ENCODE assay signal across 8 cellular contexts in genomic region chr10:13712799-13713581, GRCh38.
A peak's percentile ranks its signal among the peaks of the same experiment; 100 is the strongest.
DNase-seq lines count a peak whose midpoint lies in the region; ATAC-seq and TF ChIP-seq lines count a peak whose summit lies in the region.

No MANE protein-coding gene starts in this region.

- peaks cover 63% of the 10 kb centered on the region for H3K4me1 Mint-ChIP-seq in neural progenitor cell
- peaks cover 5 to 15% (median 7%) of the 10 kb centered on the region in 4 donors for H3K4me1 Mint-ChIP-seq in CD4-positive, alpha-beta memory T cell

- no peak overlapping the region for H3K4me3 Mint-ChIP-seq in neural progenitor cell
- no peak overlapping the region for H3K4me3 Mint-ChIP-seq in CD4-positive, alpha-beta memory T cell

- no peaks in the 10 kb centered on the region for H4K20me1 ChIP-seq in neural progenitor cell (ENCODE audit: low read depth)

- DNase-seq in EL (peak; percentile 99), SJCRH30 (peak; percentile 42 to 60), neural progenitor cell (ENCODE audit: low spot score) (no peak), NCI-H2029 treated with DMSO at 0.1 percent for 48 hours (lab: John Stamatoyannopoulos, UW) (no peak)
- DNase-seq in CD4-positive, alpha-beta memory T cell: no peak

- POLR2A ChIA-PET in CD4-positive, alpha-beta memory T cell (lab: Charles Lee; ENCODE audit: partially characterized antibody): no interaction called here

- peaks cover 16% of the 10 kb centered on the region for H3F3A ChIP-seq in neural progenitor cell (ENCODE audit: low read depth)

- peak; percentile 64 for ATAC-seq in GM19324 (IDR thresholded peaks at IDR 0.05; ENCODE audit: low FRiP score, unreplicated experiment)
- ATAC-seq in HG03175 (IDR thresholded peaks at IDR 0.05; ENCODE audit: unreplicated experiment): peak; percentile 84
- ATAC-seq in esophagus mucosa: peak; percentile 40

- no peaks in the 10 kb centered on the region for H3K36me3 ChIP-seq in SJCRH30
- no peaks in the 10 kb centered on the region for H3K36me3 ChIP-seq in neural progenitor cell
- H3K36me3 ChIP-seq in CD4-positive, alpha-beta memory T cell (ENCODE audit: insufficient read depth, low read length): no peaks in the 10 kb centered on the region

- peak overlapping the region; percentile 28 for H3K4me2 ChIP-seq in neural progenitor cell

- H3K36me3 Mint-ChIP-seq in neural progenitor cell: peaks cover 1% of the 10 kb centered on the region
- H3K36me3 Mint-ChIP-seq in CD4-positive, alpha-beta memory T cell: no peaks in the 10 kb centered on the region

- no peaks in the 10 kb centered on the region for H3K9me3 Mint-ChIP-seq in neural progenitor cell
- no peaks in the 10 kb centered on the region for H3K9me3 Mint-ChIP-seq in CD4-positive, alpha-beta memory T cell

- peaks cover 2% of the 10 kb centered on the region for H3K27me3 Mint-ChIP-seq in neural progenitor cell (ENCODE audit: insufficient read depth, low read depth)
- peaks cover 1 to 4% of the 10 kb centered on the region in 2 donors for H3K27me3 Mint-ChIP-seq in CD4-positive, alpha-beta memory T cell

- no peak overlapping the region for H3K9ac ChIP-seq in neural progenitor cell

- H3K4me1 ChIP-seq in SJCRH30: peaks cover 20% of the 10 kb centered on the region
- peaks cover 31% of the 10 kb centered on the region for H3K4me1 ChIP-seq in neural progenitor cell
- H3K4me1 ChIP-seq in CD4-positive, alpha-beta memory T cell (ENCODE audit: insufficient read depth, low read length): peaks cover 4% of the 10 kb centered on the region

- no peak overlapping the region for H3K27ac Mint-ChIP-seq in neural progenitor cell
- no peak overlapping the region for H3K27ac Mint-ChIP-seq in CD4-positive, alpha-beta memory T cell

- H3K27me3 ChIP-seq in SJCRH30 (no peaks in the 10 kb centered on the region), neural progenitor cell (no peaks in the 10 kb centered on the region)
- H3K27me3 ChIP-seq in CD4-positive, alpha-beta memory T cell (ENCODE audit: insufficient read depth, low read length): no peaks in the 10 kb centered on the region

- no peak overlapping the region for H2AFZ ChIP-seq in neural progenitor cell (replicated peaks)

- H3K27ac ChIP-seq in SJCRH30: peak overlapping the region; percentile 10; the same call in 1 of the 2 replicates
- H3K27ac ChIP-seq in neural progenitor cell: no peak overlapping the region
- no peak overlapping the region for H3K27ac ChIP-seq in CD4-positive, alpha-beta memory T cell (ENCODE audit: low read depth, low read length)

- CTCF ChIA-PET in CD4-positive, alpha-beta memory T cell (lab: Charles Lee; ENCODE audit: partially characterized antibody): no interaction called here

- no peaks in the 10 kb centered on the region for H3K79me2 ChIP-seq in neural progenitor cell (ENCODE audit: low read depth)

- H3K4me3 ChIP-seq in SJCRH30 (no peak overlapping the region), neural progenitor cell (no peak overlapping the region)
- no peak overlapping the region for H3K4me3 ChIP-seq in CD4-positive, alpha-beta memory T cell (ENCODE audit: low read length in 2 of 2)

- intact Hi-C loops in CD4-positive, alpha-beta memory T cell (cut with micrococcal nuclease): no loop called here

- TF ChIP-seq CTCF in neural progenitor cell (IDR thresholded peaks at IDR 0.05): no peak

- H3K9me3 ChIP-seq in SJCRH30 (replicated peaks) (no peaks in the 10 kb centered on the region), neural progenitor cell (ENCODE audit: low read depth) (no peaks in the 10 kb centered on the region)
- no peaks in the 10 kb centered on the region for H3K9me3 ChIP-seq in CD4-positive, alpha-beta memory T cell (ENCODE audit: control insufficient read depth in 1 of 2, low read length in 2 of 2)

Comparison
In these comparisons a context has a peak if more than half of its experiments do, and no peak if none do; other contexts are left out.
1. DNase-seq: peak in EL (single experiment) and SJCRH30 (2 of 2); none in neural progenitor cell (single experiment), NCI-H2029 treated with DMSO at 0.1 percent for 48 hours (single experiment) and CD4-positive, alpha-beta memory T cell (0 of 5).
2. Peak in every context shown above with its lines, with median percentiles within 50 percentile points of each other: ATAC-seq.